ENCODE assay signal across 9 cellular contexts in the genomic region with DNA sequence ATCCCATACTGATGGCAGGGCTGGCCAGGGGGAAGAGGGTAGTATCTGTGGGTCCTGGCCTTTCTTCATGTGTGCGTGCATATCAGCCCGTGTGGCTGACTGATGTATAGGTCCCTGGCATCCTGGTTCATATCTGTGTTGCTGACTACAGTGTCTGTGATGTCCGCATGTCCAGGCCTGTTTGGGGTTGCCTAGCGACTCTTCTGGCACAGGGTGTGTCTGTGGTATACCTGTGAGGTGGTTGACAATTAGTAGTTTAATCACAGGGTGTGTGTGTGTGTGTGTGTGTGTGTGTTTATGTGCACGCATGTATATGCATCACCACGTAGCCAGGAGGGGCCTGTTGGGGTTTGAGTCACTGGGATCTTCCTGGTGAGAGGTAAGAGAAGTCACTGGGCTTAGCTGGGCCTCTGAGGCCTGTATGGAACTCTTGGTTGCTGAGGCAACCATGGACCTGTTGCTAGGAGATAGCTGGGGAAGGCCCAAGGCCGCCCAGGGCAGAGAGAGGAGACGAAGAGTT. TPM values are rescaled to one million over a fixed set of nuclear protein-coding genes. Genes with fewer than 3 reads are reported as not detected.
DNase-seq lines count a peak whose midpoint lies in the region.
"Had no signal": no experiment of that assay in that cellular context is flagged by ENCODE, and none has a peak within 500 bp of the region (broad histone marks: within the 10 kb centered on the region; RNA-seq: fewer than 3 reads in every experiment).

No MANE protein-coding gene starts in this region.

- no peak overlapping the region for H4K91ac ChIP-seq in trophoblast cell (ENCODE audit: low read depth, low read length)

- no peaks in the 10 kb centered on the region for H3K36me3 ChIP-seq in trophoblast cell (ENCODE audit: control insufficient read depth in 1 of 2, insufficient read depth in 2 of 2, low read length in 2 of 2)

- H3K27me3 ChIP-seq in trophoblast cell (ENCODE audit: insufficient read depth, low read length), result no peaks in the 10 kb centered on the region

- peak; percentile 63 for DNase-seq in DMS53 (lab: John Stamatoyannopoulos, UW)
- DNase-seq in DMS53 treated with DMSO at 0.1 percent for 48 hours (lab: John Stamatoyannopoulos, UW; ENCODE audit: unreplicated experiment), result no peak
- peak; percentile 86 for DNase-seq in NCI-H748 (lab: John Stamatoyannopoulos, UW; ENCODE audit: unreplicated experiment)
- DNase-seq in ecto neural progenitor cell (ENCODE audit: low spot score), result peak; percentile 71
- peak; percentile 52 to 63 for DNase-seq in trophoblast cell
- DNase-seq in activated effector memory CD4-positive, alpha-beta T cell treated with anti-CD3 and anti-CD28 coated beads, Interleukin-2, amount 50 U/mL, for 16 hours, result no peak
- DNase-seq in cortex of kidney (lab: John Stamatoyannopoulos, UW), result no peak
- no peak for DNase-seq in iPS-NIHi11 (ENCODE audit: low spot score)
- DNase-seq: 8988T had no signal

- no peak overlapping the region for H3K27ac ChIP-seq in trophoblast cell (ENCODE audit: low read depth, low read length)

- H2AK5ac ChIP-seq in trophoblast cell (ENCODE audit: low read length), result peak overlapping the region; percentile 15

- H2BK5ac ChIP-seq in trophoblast cell (ENCODE audit: low read depth, low read length, poor library complexity), result no peak overlapping the region

- no peak overlapping the region for H3K18ac ChIP-seq in trophoblast cell (ENCODE audit: low read length)

- H3K9ac ChIP-seq in trophoblast cell (ENCODE audit: low read length), result no peak overlapping the region

- H3K79me1 ChIP-seq in trophoblast cell (ENCODE audit: low read length), result peaks cover 22% of the 10 kb centered on the region

- no peaks in the 10 kb centered on the region for H3K9me3 ChIP-seq in trophoblast cell (ENCODE audit: insufficient read depth, low read depth, low read length)

- H3K79me2 ChIP-seq in trophoblast cell (ENCODE audit: control insufficient read depth, insufficient read depth, low read length, poor library complexity), result peaks cover 13% of the 10 kb centered on the region

- H2AFZ ChIP-seq in trophoblast cell (ENCODE audit: insufficient read depth, low read length, poor library complexity), result no peak overlapping the region

- H2BK120ac ChIP-seq in trophoblast cell (ENCODE audit: insufficient read depth, low read length, poor library complexity), result no peak overlapping the region

- peaks cover 20 to 24% of the 10 kb centered on the region in 2 experiments for H3K4me1 ChIP-seq in trophoblast cell (ENCODE audit: control insufficient read depth in 1 of 2, insufficient read depth in 2 of 2, low read length in 2 of 2)

- H4K12ac ChIP-seq in trophoblast cell (ENCODE audit: low read depth, low read length), result no peak overlapping the region

- H3K23ac ChIP-seq in trophoblast cell (ENCODE audit: low read length), result no peak overlapping the region

- no peak overlapping the region for H3K4ac ChIP-seq in trophoblast cell (ENCODE audit: low read depth, low read length)

- H3K4me3 ChIP-seq in trophoblast cell (ENCODE audit: low read depth, low read length), result no peak overlapping the region

- no peak overlapping the region for H3K4me2 ChIP-seq in trophoblast cell (ENCODE audit: low read length)

- no peak overlapping the region for H3K14ac ChIP-seq in trophoblast cell (ENCODE audit: low read length)

- no peak overlapping the region for H2BK12ac ChIP-seq in trophoblast cell (ENCODE audit: low read length)

- H4K8ac ChIP-seq in trophoblast cell (ENCODE audit: low read depth, low read length), result no peak overlapping the region

- WGBS in trophoblast cell (ENCODE audit: extremely low coverage, insufficient coverage, insufficient read length), result no CpG with 5 or more reads among the region's 8 CpGs

RNA-seq across cellular contexts. Expression of a gene that starts 0.6 kb away (rescaled TPM):
- polyA plus RNA-seq in trophoblast cell (2013), result not detected in 2 replicates

RNA-seq across cellular contexts. Expression of a gene that starts 2.4 kb away (rescaled TPM):
- 15.8 and 17.2 TPM in 2 replicates for polyA plus RNA-seq in trophoblast cell (2013)

RNA-seq across cellular contexts. Expression of a gene that starts 18.0 kb away (rescaled TPM):
- polyA plus RNA-seq in trophoblast cell (2013), result 12.8 and 15.8 TPM in 2 replicates

RNA-seq across cellular contexts. Expression of a gene that starts 25.2 kb away (rescaled TPM):
- 12.6 and 14.0 TPM in 2 replicates for polyA plus RNA-seq in trophoblast cell (2013)

RNA-seq across cellular contexts. Expression of a gene that starts 26.6 kb away (rescaled TPM):
- 3.4 TPM in 2 replicates for polyA plus RNA-seq in trophoblast cell (2013)

Comparison
In these comparisons a context has a peak if more than half of its experiments do, and no peak if none do; other contexts are left out.
1. DNase-seq: peak in DMS53 (single experiment), NCI-H748 (single experiment), ecto neural progenitor cell (single experiment) and trophoblast cell (2 of 2); none in DMS53 treated with DMSO at 0.1 percent for 48 hours (single experiment), activated effector memory CD4-positive, alpha-beta T cell treated with anti-CD3 and anti-CD28 coated beads, Interleukin-2, amount 50 U/mL, for 16 hours (single experiment), cortex of kidney (single experiment) and iPS-NIHi11 (single experiment).